Comparison of ENCODE assay signal across 22 cellular contexts in genomic region chr1:52901384-52901783, GRCh38. TPM values are rescaled to one million over a fixed set of nuclear protein-coding genes. Genes with fewer than 3 reads are reported as not detected.
DNase-seq lines count a peak whose midpoint lies in the region; ATAC-seq, FAIRE-seq and TF ChIP-seq lines count a peak whose summit lies in the region.
"Had no signal": no experiment of that assay in that cellular context is flagged by ENCODE, and none has a peak within 500 bp of the region (broad histone marks: within the 10 kb centered on the region; RNA-seq: fewer than 3 reads in every experiment).

No MANE protein-coding gene starts in this region.

- DNase-seq in left ventricle myocardium inferior (no peak), Right ventricle myocardium inferior (ENCODE audit: missing footprints) (no peak), H1 (ENCODE audit: low read depth in 1 of 2, low spot score in 2 of 2) (no peak), fibroblast of the aortic adventitia (ENCODE audit: low read depth) (no peak), NCI-H2196 treated with DMSO at 0.1 percent for 48 hours (lab: John Stamatoyannopoulos, UW; ENCODE audit: unreplicated experiment) (no peak), hypothalamus (lab: John Stamatoyannopoulos, UW) (no peak)
- DNase-seq: BE2C, Calu3, DND-41, IMR-90, KG1, MG63, NCI-H2029, NCI-H446 treated with DMSO at 0.1 percent for 48 hours, NCI-H526, PC-9, RPMI8226, SHP77 had no signal

- no peaks in the 10 kb centered on the region for H3K23me2 ChIP-seq in H1 (ENCODE audit: low read depth, low read length)

- H2BK20ac ChIP-seq in H1 (ENCODE audit: low read length), result no peak overlapping the region

- no peak overlapping the region for H3K27ac ChIP-seq in left ventricle myocardium inferior (replicated peaks)
- no peak overlapping the region for H3K27ac ChIP-seq in H1 (ENCODE audit: low read depth, low read length)
- H3K27ac ChIP-seq: 22Rv1, PC-9 had no signal

- H3K4me1 ChIP-seq in left ventricle myocardium inferior (peaks cover 22% of the 10 kb centered on the region), H1 (replicated peaks in 1 of 4; ENCODE audit: control insufficient read depth in 3 of 4, insufficient read depth in 4 of 4, low read length in 3 of 4) (peaks cover 0 to 10% (median 4%) of the 10 kb centered on the region in 4 experiments; a peak in 5 of 7 replicates)
- H3K4me1 ChIP-seq: BE2C had no signal

- H3K9me3 ChIP-seq in left ventricle myocardium inferior (replicated peaks) (no peaks in the 10 kb centered on the region), H1 (ENCODE audit: insufficient read depth in 2 of 2, low read depth in 1 of 2, low read length in 1 of 2) (no peaks in the 10 kb centered on the region)
- H3K9me3 ChIP-seq: BE2C, MG63 had no signal

- intact Hi-C loops in left ventricle myocardium inferior (cut with micrococcal nuclease) (no loop called here), Right ventricle myocardium inferior (cut with DNase I) (no loop called here)

- WGBS in H1 (ENCODE audit: extremely low coverage in 1 of 2, insufficient coverage in 1 of 2, insufficient read length in 1 of 2, insufficient replicate concordance in 2 of 2, low coverage in 1 of 2, low lambda C conversion rate in 2 of 2, missing lambda C conversion rate in 1 of 2), 2 experiments, result 83% methylated on average over 1 of the region's 1 CpG; no CpG with 5 or more reads in 1 of the 2 experiments

- no peaks in the 10 kb centered on the region for H3K79me2 ChIP-seq in H1 (ENCODE audit: control insufficient read depth in 1 of 2, insufficient read depth in 2 of 2, low read length in 2 of 2)

- no peak overlapping the region for H3K4ac ChIP-seq in H1 (replicated peaks; ENCODE audit: insufficient read length, low read depth, low read length)

- POLR2A ChIA-PET in H1 (lab: Charles Lee; ENCODE audit: partially characterized antibody), result no interaction called here

- H3K18ac ChIP-seq in H1 (ENCODE audit: extremely low read depth, low read length), result no peak overlapping the region

- no peak overlapping the region for H3K9ac ChIP-seq in H1 (replicated peaks in 1 of 4; ENCODE audit: extremely low read depth in 1 of 4, low read depth in 3 of 4, low read length in 3 of 4)

- no peak overlapping the region for H3K56ac ChIP-seq in H1 (replicated peaks; ENCODE audit: insufficient read length, low read depth, low read length)

- no peak overlapping the region for H2BK12ac ChIP-seq in H1 (ENCODE audit: low read depth, low read length)

- no peak overlapping the region for H4K8ac ChIP-seq in H1 (ENCODE audit: extremely low read depth, insufficient read depth, low read length)

- ATAC-seq in Right ventricle myocardium inferior (no peak), GM21423 (IDR thresholded peaks at IDR 0.05; ENCODE audit: unreplicated experiment) (no peak), GM21390 (IDR thresholded peaks at IDR 0.05; ENCODE audit: unreplicated experiment) (no peak)

- no peak overlapping the region for H2BK15ac ChIP-seq in H1 (ENCODE audit: low read length)

- TF ChIP-seq POLR2A in H1 (IDR thresholded peaks at IDR 0.05; ENCODE audit: control extremely low read depth in 1 of 2, low read depth in 2 of 2, low read length in 2 of 2), result no peak

- no peaks in the 10 kb centered on the region for H3K79me1 ChIP-seq in H1 (ENCODE audit: low read depth, low read length)

- no peak overlapping the region for H3K4me2 ChIP-seq in H1 (ENCODE audit: insufficient read depth in 1 of 2, low read depth in 2 of 2, low read length in 2 of 2)
- H3K4me2 ChIP-seq: PC-9 had no signal

- H4K91ac ChIP-seq in H1 (replicated peaks; ENCODE audit: insufficient read length, low read length), result no peak overlapping the region

- H3K23ac ChIP-seq in H1 (ENCODE audit: insufficient read length), result no peak overlapping the region

- CTCF ChIA-PET in H1 (lab: Charles Lee; ENCODE audit: partially characterized antibody), result interaction anchor here (0.8 to 1.8 kb wide), 5 partner anchors 14 to 289 kb away, joined by 3 to 4 read pairs (median 3); partner anchors contain the start of gene ECHDC2

- H2BK5ac ChIP-seq in H1 (ENCODE audit: low read depth, low read length), result 0 out of 2 replicates have a peak overlapping the region, but pooled peaks have one; percentile 5

- H3K36me3 ChIP-seq in left ventricle myocardium inferior, result peaks cover 7% of the 10 kb centered on the region
- H3K36me3 ChIP-seq in H1 (ENCODE audit: control insufficient read depth in 2 of 4, insufficient read depth in 4 of 4, low read length in 3 of 4), result no peaks in the 10 kb centered on the region; a peak in 2 of 8 replicates
- H3K36me3 ChIP-seq: BE2C had no signal

- H3K4me3 ChIP-seq in left ventricle myocardium inferior (no peak overlapping the region), H1 (ENCODE audit: extremely low read depth in 1 of 4, insufficient read depth in 2 of 4, low read depth in 3 of 4, low read length in 4 of 4) (no peak overlapping the region), fibroblast of the aortic adventitia (ENCODE audit: low read depth, low read length) (no peak overlapping the region)
- H3K4me3 ChIP-seq: MG63, PC-9 had no signal

- TF ChIP-seq CTCF in left ventricle myocardium inferior (IDR thresholded peaks at IDR 0.05; ENCODE audit: borderline replicate concordance) (peak; percentile 25), H1 (IDR thresholded peaks at IDR 0.05; ENCODE audit: control extremely low read depth in 1 of 3, insufficient read depth in 1 of 3, low read depth in 1 of 3, low read length in 3 of 3) (no peak), fibroblast of the aortic adventitia (IDR thresholded peaks at IDR 0.05; ENCODE audit: insufficient read depth, low read length) (peak; percentile 7)

- H3K27me3 ChIP-seq in left ventricle myocardium inferior (ENCODE audit: low read depth), result no peaks in the 10 kb centered on the region
- H3K27me3 ChIP-seq in H1 (replicated peaks in 1 of 4; ENCODE audit: control insufficient read depth in 3 of 4, extremely low read depth in 1 of 4, insufficient read depth in 3 of 4, low read length in 3 of 4), result no peaks in the 10 kb centered on the region
- H3K27me3 ChIP-seq: BE2C, MG63 had no signal

- no peak for TF ChIP-seq RAD21 in H1 (IDR thresholded peaks at IDR 0.05 in 1 of 2, conservative IDR thresholded peaks at IDR 0.05 in 1 of 2; ENCODE audit: low read depth in 2 of 2, low read length in 2 of 2)

- no peak for FAIRE-seq in H1 (lab: Jason Lieb, UNC)
- FAIRE-seq: H54 had no signal

- H3K14ac ChIP-seq in H1 (ENCODE audit: insufficient read length), result no peak overlapping the region

- no peak for TF ChIP-seq EP300 in H1 (IDR thresholded peaks at IDR 0.05; ENCODE audit: borderline replicate concordance in 1 of 2, low read depth in 2 of 2, low read length in 2 of 2)

- no peak overlapping the region for H2AFZ ChIP-seq in H1 (ENCODE audit: low read length)
- H2AFZ ChIP-seq: PC-9 had no signal

- no peak overlapping the region for H2AK5ac ChIP-seq in H1 (ENCODE audit: low read depth, low read length)

- H4K5ac ChIP-seq in H1 (ENCODE audit: insufficient read length, low read depth, low read length), result no peak overlapping the region

- H4K20me1 ChIP-seq in H1 (replicated peaks in 1 of 2; ENCODE audit: control insufficient read depth in 1 of 2, insufficient read depth in 2 of 2, low read length in 2 of 2), result no peaks in the 10 kb centered on the region

- H2BK120ac ChIP-seq in H1 (replicated peaks; ENCODE audit: low read depth, low read length), result no peak overlapping the region

TF ChIP-seq in H1, 55 proteins besides CTCF, POLR2A, EP300 and RAD21 (continues in another document):
- no peak for TF ChIP-seq EZH2 (IDR thresholded peaks at IDR 0.05; ENCODE audit: low read depth, low read length, severe bottlenecking)

RNA-seq across cellular contexts. Expression of gene ECHDC2, which starts 20.2 kb away (rescaled TPM):
- 119 TPM for total RNA-seq in left ventricle myocardium inferior
- 136 TPM for total RNA-seq in Right ventricle myocardium inferior
- total RNA-seq in H1 (2021; fragmentation: NEBNext Ultra II Directional; extraction: Animal tissue kit (Norgen Biotek cat#: 25700)), result 17.0 and 17.5 TPM in 2 replicates
- 19.4 and 28.5 TPM in 2 replicates for polyA plus RNA-seq in H1 (2011; rRNA removed)
- 32.7 TPM for polyA plus RNA-seq in H1 (2011; cell fraction: cytosol; rRNA removed)
- 63.6 TPM for polyA plus RNA-seq in H1 (2011; cell fraction: nucleus; rRNA removed)
- 32.2 to 34.7 TPM (median 34.4 TPM) in 4 replicates for polyA plus RNA-seq in H1 (2012, experiment 1 of 2)
- 8.6 TPM for polyA plus RNA-seq in H1 (2012, experiment 2 of 2)
- polyA plus RNA-seq in H1 (2013, experiment 1 of 2), result 17.5 TPM
- polyA plus RNA-seq in H1 (2013, experiment 2 of 2), result 14.0 TPM
- 15.4 and 17.7 TPM in 2 replicates for polyA minus RNA-seq in H1 (2011; rRNA and poly(A)+ RNA removed)
- 14.8 TPM for polyA minus RNA-seq in H1 (2011; cell fraction: cytosol; rRNA and poly(A)+ RNA removed)
- polyA minus RNA-seq in H1 (2011; cell fraction: nucleus; rRNA and poly(A)+ RNA removed), result 12.4 TPM
- total RNA-seq in fibroblast of the aortic adventitia (ENCODE audit: low replicate concordance), result 14.7 and 39.9 TPM in 2 replicates

RNA-seq across cellular contexts. Expression of gene SCP2, which starts 25.7 kb away (rescaled TPM):
- 130 TPM for total RNA-seq in left ventricle myocardium inferior
- total RNA-seq in Right ventricle myocardium inferior, result 132 TPM
- total RNA-seq in H1 (2021; fragmentation: NEBNext Ultra II Directional; extraction: Animal tissue kit (Norgen Biotek cat#: 25700)), result 53.0 and 54.3 TPM in 2 replicates
- 7.0 and 20.9 TPM in 2 replicates for polyA plus RNA-seq in H1 (2011; rRNA removed)
- polyA plus RNA-seq in H1 (2011; cell fraction: cytosol; rRNA removed), result 32.3 TPM
- 5.2 TPM for polyA plus RNA-seq in H1 (2011; cell fraction: nucleus; rRNA removed)
- 33.8 to 67.0 TPM (median 39.2 TPM) in 4 replicates for polyA plus RNA-seq in H1 (2012, experiment 1 of 2)
- 12.2 TPM for polyA plus RNA-seq in H1 (2012, experiment 2 of 2)
- 23.7 TPM for polyA plus RNA-seq in H1 (2013, experiment 1 of 2)
- 23.9 TPM for polyA plus RNA-seq in H1 (2013, experiment 2 of 2)
- polyA minus RNA-seq in H1 (2011; rRNA and poly(A)+ RNA removed), result 13.8 and 17.2 TPM in 2 replicates
- 7.0 TPM for polyA minus RNA-seq in H1 (2011; cell fraction: cytosol; rRNA and poly(A)+ RNA removed)
- polyA minus RNA-seq in H1 (2011; cell fraction: nucleus; rRNA and poly(A)+ RNA removed), result 10.6 TPM
- 188 and 507 TPM in 2 replicates for total RNA-seq in fibroblast of the aortic adventitia (ENCODE audit: low replicate concordance)

RNA-seq across cellular contexts. Expression of gene ZYG11A, which starts 58.8 kb away (rescaled TPM):
- total RNA-seq in left ventricle myocardium inferior (not detected), Right ventricle myocardium inferior (not detected), fibroblast of the aortic adventitia (ENCODE audit: low replicate concordance) (0.57 and 0.72 TPM in 2 replicates)
- total RNA-seq in H1 (2021; fragmentation: NEBNext Ultra II Directional; extraction: Animal tissue kit (Norgen Biotek cat#: 25700)), result 2.1 and 2.6 TPM in 2 replicates
- 0.77 and 0.89 TPM in 2 replicates for polyA plus RNA-seq in H1 (2011; rRNA removed)
- 1.0 TPM for polyA plus RNA-seq in H1 (2011; cell fraction: cytosol; rRNA removed)
- 2.1 TPM for polyA plus RNA-seq in H1 (2011; cell fraction: nucleus; rRNA removed)
- 0.98 to 1.1 TPM (median 1.0 TPM) in 4 replicates for polyA plus RNA-seq in H1 (2012, experiment 1 of 2)
- polyA plus RNA-seq in H1 (2012, experiment 2 of 2), result 0.20 TPM
- 1.2 TPM for polyA plus RNA-seq in H1 (2013, experiment 1 of 2)
- polyA plus RNA-seq in H1 (2013, experiment 2 of 2), result 1.2 TPM
- 4.3 and 5.1 TPM in 2 replicates for polyA minus RNA-seq in H1 (2011; rRNA and poly(A)+ RNA removed)
- 2.2 TPM for polyA minus RNA-seq in H1 (2011; cell fraction: cytosol; rRNA and poly(A)+ RNA removed)
- 5.8 TPM for polyA minus RNA-seq in H1 (2011; cell fraction: nucleus; rRNA and poly(A)+ RNA removed)
- total RNA-seq: Calu3 had no signal

Comparison
In these comparisons a context has a peak if more than half of its experiments do, and no peak if none do; other contexts are left out.
1. CTCF ChIP-seq: peak in left ventricle myocardium inferior (single experiment) and fibroblast of the aortic adventitia (single experiment); none in H1 (0 of 3).